Comparison of ENCODE assay signal across 1 cellular context in the genomic region with DNA sequence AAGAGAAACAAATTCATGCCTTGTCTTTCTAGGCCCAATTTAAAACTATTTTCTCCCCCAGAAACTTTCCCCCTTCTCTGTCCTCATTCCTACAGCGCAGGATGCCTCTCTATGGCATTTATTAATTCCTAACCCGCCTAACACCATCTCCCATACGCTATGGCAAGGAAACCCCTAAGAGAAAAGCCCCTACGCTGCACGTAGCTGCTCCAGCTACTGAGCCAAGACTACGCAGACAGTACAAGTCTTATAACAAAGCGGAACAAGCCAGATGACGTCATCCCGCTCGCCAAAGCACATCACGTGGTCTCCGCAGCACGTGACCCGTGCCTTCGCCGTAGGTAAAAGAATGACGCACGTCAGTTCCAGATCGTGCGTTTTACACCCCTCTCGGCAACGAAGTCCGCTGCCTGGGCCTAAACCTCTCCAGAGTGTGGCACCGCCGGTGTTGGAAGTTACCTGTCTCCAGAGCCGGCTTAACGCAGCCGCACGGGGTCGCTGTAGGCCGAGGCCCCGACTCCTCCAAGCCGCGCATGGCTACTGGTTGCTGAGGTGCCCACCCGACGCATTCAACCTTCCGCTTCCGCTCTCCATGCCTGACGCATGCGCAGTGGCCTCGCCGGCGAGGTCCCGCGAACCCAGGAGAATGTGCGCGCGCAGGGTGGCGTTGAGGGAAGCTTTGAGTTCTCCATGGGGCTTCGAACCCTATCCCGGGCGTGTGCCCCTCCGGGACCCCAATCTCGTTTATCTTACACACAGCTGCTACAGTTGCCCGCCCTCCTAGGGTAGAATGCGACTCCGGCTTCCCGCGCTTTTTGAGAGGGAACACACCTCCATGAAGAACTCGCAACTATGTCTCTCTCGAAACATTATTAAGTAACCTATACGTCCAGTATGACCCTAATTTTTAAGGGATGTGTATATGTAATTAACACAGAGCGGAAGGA.
A peak's percentile ranks its signal among the peaks of the same experiment; 100 is the strongest.
TF ChIP-seq lines count a peak whose summit lies in the region.

Gene TRMO (minus strand): TSS at position 542 of the 947 bp plus-strand sequence. CDS start 7 bp downstream, at position 535.

TF ChIP-seq in HepG2, 621 proteins besides CTCF, POLR2A, EP300 and RAD21 (continued from another document and continues in another):
- TF ChIP-seq SOX13 (IDR thresholded peaks at IDR 0.05) (no peak), SOX13 (CRISPR knock-in tag; conservative IDR thresholded peaks at IDR 0.05 in 1 of 2, IDR thresholded peaks at IDR 0.05 in 1 of 2) (peak in 1 of 2 experiments; percentile 66; a peak in 2 of 4 replicates), GRHL1 (CRISPR knock-in tag; conservative IDR thresholded peaks at IDR 0.05) (no peak), ZNF275 (CRISPR knock-in tag; IDR thresholded peaks at IDR 0.05; ENCODE audit: borderline replicate concordance) (peak; percentile 97), ZBTB37 (CRISPR knock-in tag; IDR thresholded peaks at IDR 0.05) (peak; percentile 75), POGZ (CRISPR knock-in tag; IDR thresholded peaks at IDR 0.05) (peak; percentile 95), ZNF746 (CRISPR knock-in tag; IDR thresholded peaks at IDR 0.05) (no peak; the same call in 1 of the 2 replicates), DMAP1 (CRISPR knock-in tag; IDR thresholded peaks at IDR 0.05) (peak; percentile 100), ELK4 (CRISPR knock-in tag; IDR thresholded peaks at IDR 0.05; ENCODE audit: borderline replicate concordance) (no peak), BHLHE40 (IDR thresholded peaks at IDR 0.05; ENCODE audit: low read length) (peak; percentile 97), SP1 (IDR thresholded peaks at IDR 0.05) (no peak), SP1 (CRISPR knock-in tag; IDR thresholded peaks at IDR 0.05) (peak; percentile 69; the same call in 1 of the 2 replicates), SIN3B (IDR thresholded peaks at IDR 0.05; ENCODE audit: low read length) (peak; percentile 88; the same call in 1 of the 2 replicates), ZNF17 (CRISPR knock-in tag; IDR thresholded peaks at IDR 0.05) (no peak), NFE2L1 (CRISPR knock-in tag; IDR thresholded peaks at IDR 0.05; ENCODE audit: borderline replicate concordance) (peak; percentile 41; the same call in 1 of the 2 replicates), HNF4G (IDR thresholded peaks at IDR 0.05; ENCODE audit: borderline replicate concordance, low read depth, low read length) (no peak; the same call in 1 of the 2 replicates), HNF4G (CRISPR knock-in tag; IDR thresholded peaks at IDR 0.05; ENCODE audit: borderline replicate concordance, low read depth) (peak; percentile 45; the same call in 1 of the 2 replicates), GPN1 (CRISPR knock-in tag; IDR thresholded peaks at IDR 0.05; ENCODE audit: borderline replicate concordance) (no peak), ZNF235 (CRISPR knock-in tag; IDR thresholded peaks at IDR 0.05; ENCODE audit: borderline replicate concordance) (peak; percentile 90), HNRNPLL (IDR thresholded peaks at IDR 0.05; ENCODE audit: low read depth, low read length, poor library complexity, severe bottlenecking) (peak; percentile 63), TMF1 (CRISPR knock-in tag; IDR thresholded peaks at IDR 0.05; ENCODE audit: low read depth) (peak; percentile 75; the same call in 1 of the 2 replicates), CREB1 (IDR thresholded peaks at IDR 0.05) (peak; percentile 100), CREB1 (CRISPR knock-in tag; IDR thresholded peaks at IDR 0.05) (peak; percentile 97), AHR (CRISPR knock-in tag; IDR thresholded peaks at IDR 0.05) (peak; percentile 73; the same call in 1 of the 2 replicates), SMARCE1 (IDR thresholded peaks at IDR 0.05; ENCODE audit: borderline replicate concordance) (no peak), CAMTA2 (CRISPR knock-in tag; IDR thresholded peaks at IDR 0.05; ENCODE audit: borderline replicate concordance) (0 out of 2 replicates have a peak, but pooled peaks have one; percentile 71), KMT2B (CRISPR knock-in tag; IDR thresholded peaks at IDR 0.05) (peak; percentile 96), ZNF547 (CRISPR knock-in tag; IDR thresholded peaks at IDR 0.05) (peak; percentile 98), ZNF292 (CRISPR knock-in tag; IDR thresholded peaks at IDR 0.05; ENCODE audit: borderline replicate concordance, low read depth) (0 out of 2 replicates have a peak, but pooled peaks have one; percentile 14), HOXA5 (CRISPR knock-in tag; IDR thresholded peaks at IDR 0.05) (peak; percentile 94), ATF1 (CRISPR knock-in tag; IDR thresholded peaks at IDR 0.05) (peak; percentile 96), ZNF10 (CRISPR knock-in tag; IDR thresholded peaks at IDR 0.05; ENCODE audit: borderline replicate concordance, low read depth) (no peak), ZNF780A (CRISPR knock-in tag; IDR thresholded peaks at IDR 0.05) (no peak; the same call in 1 of the 2 replicates)
- TF ChIP-seq, protein P1, sequence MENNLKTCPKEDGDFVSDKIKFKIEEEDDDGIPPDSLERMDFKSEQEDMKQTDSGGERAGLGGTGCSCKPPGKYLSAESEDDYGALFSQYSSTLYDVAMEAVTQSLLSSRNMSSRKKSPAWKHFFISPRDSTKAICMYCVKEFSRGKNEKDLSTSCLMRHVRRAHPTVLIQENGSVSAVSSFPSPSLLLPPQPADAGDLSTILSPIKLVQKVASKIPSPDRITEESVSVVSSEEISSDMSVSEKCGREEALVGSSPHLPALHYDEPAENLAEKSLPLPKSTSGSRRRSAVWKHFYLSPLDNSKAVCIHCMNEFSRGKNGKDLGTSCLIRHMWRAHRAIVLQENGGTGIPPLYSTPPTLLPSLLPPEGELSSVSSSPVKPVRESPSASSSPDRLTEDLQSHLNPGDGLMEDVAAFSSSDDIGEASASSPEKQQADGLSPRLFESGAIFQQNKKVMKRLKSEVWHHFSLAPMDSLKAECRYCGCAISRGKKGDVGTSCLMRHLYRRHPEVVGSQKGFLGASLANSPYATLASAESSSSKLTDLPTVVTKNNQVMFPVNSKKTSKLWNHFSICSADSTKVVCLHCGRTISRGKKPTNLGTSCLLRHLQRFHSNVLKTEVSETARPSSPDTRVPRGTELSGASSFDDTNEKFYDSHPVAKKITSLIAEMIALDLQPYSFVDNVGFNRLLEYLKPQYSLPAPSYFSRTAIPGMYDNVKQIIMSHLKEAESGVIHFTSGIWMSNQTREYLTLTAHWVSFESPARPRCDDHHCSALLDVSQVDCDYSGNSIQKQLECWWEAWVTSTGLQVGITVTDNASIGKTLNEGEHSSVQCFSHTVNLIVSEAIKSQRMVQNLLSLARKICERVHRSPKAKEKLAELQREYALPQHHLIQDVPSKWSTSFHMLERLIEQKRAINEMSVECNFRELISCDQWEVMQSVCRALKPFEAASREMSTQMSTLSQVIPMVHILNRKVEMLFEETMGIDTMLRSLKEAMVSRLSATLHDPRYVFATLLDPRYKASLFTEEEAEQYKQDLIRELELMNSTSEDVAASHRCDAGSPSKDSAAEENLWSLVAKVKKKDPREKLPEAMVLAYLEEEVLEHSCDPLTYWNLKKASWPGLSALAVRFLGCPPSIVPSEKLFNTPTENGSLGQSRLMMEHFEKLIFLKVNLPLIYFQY (CRISPR knock-in tag; IDR thresholded peaks at IDR 0.05; ENCODE audit: borderline replicate concordance), result no peak
- TF ChIP-seq, protein P2, sequence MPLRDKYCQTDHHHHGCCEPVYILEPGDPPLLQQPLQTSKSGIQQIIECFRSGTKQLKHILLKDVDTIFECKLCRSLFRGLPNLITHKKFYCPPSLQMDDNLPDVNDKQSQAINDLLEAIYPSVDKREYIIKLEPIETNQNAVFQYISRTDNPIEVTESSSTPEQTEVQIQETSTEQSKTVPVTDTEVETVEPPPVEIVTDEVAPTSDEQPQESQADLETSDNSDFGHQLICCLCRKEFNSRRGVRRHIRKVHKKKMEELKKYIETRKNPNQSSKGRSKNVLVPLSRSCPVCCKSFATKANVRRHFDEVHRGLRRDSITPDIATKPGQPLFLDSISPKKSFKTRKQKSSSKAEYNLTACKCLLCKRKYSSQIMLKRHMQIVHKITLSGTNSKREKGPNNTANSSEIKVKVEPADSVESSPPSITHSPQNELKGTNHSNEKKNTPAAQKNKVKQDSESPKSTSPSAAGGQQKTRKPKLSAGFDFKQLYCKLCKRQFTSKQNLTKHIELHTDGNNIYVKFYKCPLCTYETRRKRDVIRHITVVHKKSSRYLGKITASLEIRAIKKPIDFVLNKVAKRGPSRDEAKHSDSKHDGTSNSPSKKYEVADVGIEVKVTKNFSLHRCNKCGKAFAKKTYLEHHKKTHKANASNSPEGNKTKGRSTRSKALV (CRISPR knock-in tag; IDR thresholded peaks at IDR 0.05), result no peak; the same call in 1 of the 2 replicates
- TF ChIP-seq, protein P3, sequence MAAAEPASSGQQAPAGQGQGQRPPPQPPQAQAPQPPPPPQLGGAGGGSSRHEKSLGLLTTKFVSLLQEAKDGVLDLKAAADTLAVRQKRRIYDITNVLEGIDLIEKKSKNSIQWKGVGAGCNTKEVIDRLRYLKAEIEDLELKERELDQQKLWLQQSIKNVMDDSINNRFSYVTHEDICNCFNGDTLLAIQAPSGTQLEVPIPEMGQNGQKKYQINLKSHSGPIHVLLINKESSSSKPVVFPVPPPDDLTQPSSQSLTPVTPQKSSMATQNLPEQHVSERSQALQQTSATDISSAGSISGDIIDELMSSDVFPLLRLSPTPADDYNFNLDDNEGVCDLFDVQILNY (CRISPR knock-in tag; conservative IDR thresholded peaks at IDR 0.05), result peak; percentile 29; the same call in 1 of the 2 replicates
- TF ChIP-seq, protein P4, sequence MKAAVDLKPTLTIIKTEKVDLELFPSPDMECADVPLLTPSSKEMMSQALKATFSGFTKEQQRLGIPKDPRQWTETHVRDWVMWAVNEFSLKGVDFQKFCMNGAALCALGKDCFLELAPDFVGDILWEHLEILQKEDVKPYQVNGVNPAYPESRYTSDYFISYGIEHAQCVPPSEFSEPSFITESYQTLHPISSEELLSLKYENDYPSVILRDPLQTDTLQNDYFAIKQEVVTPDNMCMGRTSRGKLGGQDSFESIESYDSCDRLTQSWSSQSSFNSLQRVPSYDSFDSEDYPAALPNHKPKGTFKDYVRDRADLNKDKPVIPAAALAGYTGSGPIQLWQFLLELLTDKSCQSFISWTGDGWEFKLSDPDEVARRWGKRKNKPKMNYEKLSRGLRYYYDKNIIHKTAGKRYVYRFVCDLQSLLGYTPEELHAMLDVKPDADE (CRISPR knock-in tag; IDR thresholded peaks at IDR 0.05), result 0 out of 2 replicates have a peak, but pooled peaks have one; percentile 34
- TF ChIP-seq, protein P5, sequence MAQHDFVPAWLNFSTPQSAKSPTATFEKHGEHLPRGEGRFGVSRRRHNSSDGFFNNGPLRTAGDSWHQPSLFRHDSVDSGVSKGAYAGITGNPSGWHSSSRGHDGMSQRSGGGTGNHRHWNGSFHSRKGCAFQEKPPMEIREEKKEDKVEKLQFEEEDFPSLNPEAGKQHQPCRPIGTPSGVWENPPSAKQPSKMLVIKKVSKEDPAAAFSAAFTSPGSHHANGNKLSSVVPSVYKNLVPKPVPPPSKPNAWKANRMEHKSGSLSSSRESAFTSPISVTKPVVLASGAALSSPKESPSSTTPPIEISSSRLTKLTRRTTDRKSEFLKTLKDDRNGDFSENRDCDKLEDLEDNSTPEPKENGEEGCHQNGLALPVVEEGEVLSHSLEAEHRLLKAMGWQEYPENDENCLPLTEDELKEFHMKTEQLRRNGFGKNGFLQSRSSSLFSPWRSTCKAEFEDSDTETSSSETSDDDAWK (CRISPR knock-in tag; IDR thresholded peaks at IDR 0.05), result no peak
- TF ChIP-seq, protein P6, sequence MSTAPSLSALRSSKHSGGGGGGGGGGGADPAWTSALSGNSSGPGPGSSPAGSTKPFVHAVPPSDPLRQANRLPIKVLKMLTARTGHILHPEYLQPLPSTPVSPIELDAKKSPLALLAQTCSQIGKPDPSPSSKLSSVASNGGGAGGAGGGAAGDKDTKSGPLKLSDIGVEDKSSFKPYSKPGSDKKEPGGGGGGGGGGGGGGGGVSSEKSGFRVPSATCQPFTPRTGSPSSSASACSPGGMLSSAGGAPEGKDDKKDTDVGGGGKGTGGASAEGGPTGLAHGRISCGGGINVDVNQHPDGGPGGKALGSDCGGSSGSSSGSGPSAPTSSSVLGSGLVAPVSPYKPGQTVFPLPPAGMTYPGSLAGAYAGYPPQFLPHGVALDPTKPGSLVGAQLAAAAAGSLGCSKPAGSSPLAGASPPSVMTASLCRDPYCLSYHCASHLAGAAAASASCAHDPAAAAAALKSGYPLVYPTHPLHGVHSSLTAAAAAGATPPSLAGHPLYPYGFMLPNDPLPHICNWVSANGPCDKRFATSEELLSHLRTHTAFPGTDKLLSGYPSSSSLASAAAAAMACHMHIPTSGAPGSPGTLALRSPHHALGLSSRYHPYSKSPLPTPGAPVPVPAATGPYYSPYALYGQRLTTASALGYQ (CRISPR knock-in tag; IDR thresholded peaks at IDR 0.05), result peak; percentile 86
